ENCODE assay signal across 22 cellular contexts in the genomic region with DNA sequence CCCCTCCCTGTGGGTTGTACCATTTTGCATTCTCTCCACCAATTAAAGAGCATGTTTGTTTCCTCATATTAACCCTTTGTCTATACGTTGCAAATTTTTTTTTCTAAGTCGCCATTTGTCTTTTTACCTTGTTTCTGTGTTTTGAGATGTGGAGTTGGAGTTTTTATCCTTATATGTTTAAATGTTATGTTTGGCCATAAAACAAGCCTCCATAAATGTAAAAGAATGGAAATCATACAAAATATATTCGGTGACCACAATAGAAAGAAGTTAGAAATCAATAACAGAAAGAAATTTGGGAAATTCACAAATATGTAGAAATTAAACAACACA. TPM values are rescaled to one million over a fixed set of nuclear protein-coding genes. Genes with fewer than 3 reads are reported as not detected.
DNase-seq lines count a peak whose midpoint lies in the region; ATAC-seq, FAIRE-seq and TF ChIP-seq lines count a peak whose summit lies in the region.
"Had no signal": no experiment of that assay in that cellular context is flagged by ENCODE, and none has a peak within 500 bp of the region (broad histone marks: within the 10 kb centered on the region; RNA-seq: fewer than 3 reads in every experiment).

No MANE protein-coding gene starts in this region.

- no peak for TF ChIP-seq CTCF in Panc1 (IDR thresholded peaks at IDR 0.05)

- no peaks in the 10 kb centered on the region for H3K27me3 ChIP-seq in Panc1 (ENCODE audit: control insufficient read depth, insufficient read depth, low read length)
- H3K27me3 ChIP-seq: BLaER1 had no signal

- ATAC-seq in GM18520 (IDR thresholded peaks at IDR 0.05; ENCODE audit: unreplicated experiment) = peak; percentile 40
- peak; percentile 43 for ATAC-seq in HG02678 (IDR thresholded peaks at IDR 0.05; ENCODE audit: unreplicated experiment)
- ATAC-seq in Panc1 = no peak
- ATAC-seq in stimulated activated memory B cell treated with anti-CD40 and anti-IgM and Interleukin-4, amounts not matched to agents 10 μg/mL and 1 μg/mL and 100 μg/mL, for 72 hours = peak; percentile 24
- ATAC-seq: CD8-positive, alpha-beta T cell had no signal

- peaks cover 29% of the 10 kb centered on the region for H3K4me1 ChIP-seq in Panc1 (ENCODE audit: control insufficient read depth, insufficient read depth, low read length)

- H3K36me3 Mint-ChIP-seq in stimulated activated memory B cell treated with anti-CD40 and anti-IgM and Interleukin-4, amounts not matched to agents 10 μg/mL and 1 μg/mL and 100 μg/mL, for 72 hours = peaks cover 34% of the 10 kb centered on the region
- H3K36me3 Mint-ChIP-seq: CD8-positive, alpha-beta T cell had no signal

- no TSS peak for BruUV-seq in Panc1 (replicated peaks; lab: Mats Ljungman, UMichigan)

- no peaks in the 10 kb centered on the region for H3K9me3 ChIP-seq in Panc1 (ENCODE audit: control insufficient read depth, insufficient read depth, low read depth, low read length)
- H3K9me3 ChIP-seq: BLaER1, SK-N-SH had no signal

- no peaks in the 10 kb centered on the region for H3K36me3 ChIP-seq in Panc1 (ENCODE audit: control insufficient read depth, insufficient read depth, low read length)
- H3K36me3 ChIP-seq: BLaER1 had no signal

- H3K27ac Mint-ChIP-seq in stimulated activated memory B cell treated with anti-CD40 and anti-IgM and Interleukin-4, amounts not matched to agents 10 μg/mL and 1 μg/mL and 100 μg/mL, for 72 hours = peak overlapping the region; percentile 77
- H3K27ac Mint-ChIP-seq: CD8-positive, alpha-beta T cell; HFFc6 had no signal

- DNase-seq in Panc1 (ENCODE audit: low read depth, low spot score) (no peak), GM12891 (ENCODE audit: insufficient read length, low spot score) (no peak), NCI-H1048 (lab: John Stamatoyannopoulos, UW) (no peak), H54 (ENCODE audit: insufficient read length, low spot score) (no peak)
- DNase-seq: CD8-positive, alpha-beta T cell; DMS79 treated with DMSO at 0.1 percent for 48 hours; HFFc6; KG1; NCI-H1092; NCI-H146; NCI-H524; Right ventricle myocardium superior; SK-N-SH; T-helper 1 cell; T1000 had no signal

- H3K9me3 Mint-ChIP-seq in stimulated activated memory B cell treated with anti-CD40 and anti-IgM and Interleukin-4, amounts not matched to agents 10 μg/mL and 1 μg/mL and 100 μg/mL, for 72 hours = peaks cover 3% of the 10 kb centered on the region
- H3K9me3 Mint-ChIP-seq: CD8-positive, alpha-beta T cell; HFFc6 had no signal

- intact Hi-C loops in Panc1 (cut with micrococcal nuclease; ENCODE audit: unreplicated experiment) = no loop called here

- CTCF ChIA-PET in Panc1 (lab: Charles Lee) = no interaction called here

- peaks cover 53% of the 10 kb centered on the region for H3K4me1 Mint-ChIP-seq in stimulated activated memory B cell treated with anti-CD40 and anti-IgM and Interleukin-4, amounts not matched to agents 10 μg/mL and 1 μg/mL and 100 μg/mL, for 72 hours

- FAIRE-seq in GM12891 (lab: Jason Lieb, UNC) (no peak), H54 (lab: Jason Lieb, UNC) (no peak)
- FAIRE-seq: D721Med, G401.6, RCC 7860 had no signal

- TF ChIP-seq POLR2A in GM12891 (IDR thresholded peaks at IDR 0.05; ENCODE audit: low read depth, low read length) (no peak), H54 (IDR thresholded peaks at IDR 0.05; ENCODE audit: low read depth, low read length) (no peak)

- H3K27ac ChIP-seq in Panc1 (ENCODE audit: low read length) = peak overlapping the region; percentile 74
- H3K27ac ChIP-seq: BLaER1 had no signal

- H3K27me3 Mint-ChIP-seq in stimulated activated memory B cell treated with anti-CD40 and anti-IgM and Interleukin-4, amounts not matched to agents 10 μg/mL and 1 μg/mL and 100 μg/mL, for 72 hours = no peaks in the 10 kb centered on the region

- POLR2A ChIA-PET in Panc1 (lab: Charles Lee) = no interaction called here

- no peak overlapping the region for H3K4me3 ChIP-seq in Panc1 (ENCODE audit: low read depth in 2 of 2, low read length in 2 of 2)
- H3K4me3 ChIP-seq: BLaER1 had no signal

- H3K4me3 Mint-ChIP-seq in stimulated activated memory B cell treated with anti-CD40 and anti-IgM and Interleukin-4, amounts not matched to agents 10 μg/mL and 1 μg/mL and 100 μg/mL, for 72 hours = peak overlapping the region; percentile 80
- H3K4me3 Mint-ChIP-seq: CD8-positive, alpha-beta T cell; HFFc6 had no signal

- in situ Hi-C loops in Panc1 (cut with HindIII; ENCODE audit: low pct_unique_long_range_greater_than_20kb, low sequenced_read_pairs) = no loop called here

TF ChIP-seq in GM12891, 5 proteins besides CTCF, POLR2A, EP300 and RAD21:
- TF ChIP-seq TAF1 (IDR thresholded peaks at IDR 0.05; ENCODE audit: low read depth, low read length) = no peak
- no peak for TF ChIP-seq POLR2AphosphoS5 (IDR thresholded peaks at IDR 0.05; ENCODE audit: low read depth, low read length)
- no peak for TF ChIP-seq SPI1 (IDR thresholded peaks at IDR 0.05; ENCODE audit: low read depth, low read length)
- TF ChIP-seq PAX5 (IDR thresholded peaks at IDR 0.05; ENCODE audit: insufficient read depth, low read length, severe bottlenecking) = no peak
- TF ChIP-seq POU2F2 (IDR thresholded peaks at IDR 0.05; ENCODE audit: low read depth, low read length) = no peak

RNA-seq across cellular contexts. Expression of a gene that starts 29.2 kb away (rescaled TPM):
- 88.0 TPM for total RNA-seq in Panc1 (2021; ENCODE audit: unreplicated experiment)
- polyA plus RNA-seq in Panc1 (2012; ENCODE audit: insufficient read length) = 55.0 TPM
- 16.3 TPM for polyA plus RNA-seq in GM12891 (2012; ENCODE audit: low read depth, missing spikeins)
